Comparison of ENCODE assay signal across 29 cellular contexts in genomic region chr9:138076650-138077009, GRCh38.
"Had no signal": no experiment of that assay in that cellular context is flagged by ENCODE, and none has a peak within 500 bp of the region (broad histone marks: within the 10 kb centered on the region; RNA-seq: fewer than 3 reads in every experiment).

No MANE protein-coding gene starts in this region.

- H3K9me3 Mint-ChIP-seq: activated CD4-positive, alpha-beta memory T cell treated with anti-CD3 and anti-CD28 coated beads for 36 hours; activated CD4-positive, alpha-beta T cell treated with anti-CD3 and anti-CD28 coated beads, Interleukin-2, amount 10 ng/mL, durations not matched to agents 7 days and 5 days; activated naive CD4-positive, alpha-beta T cell treated with anti-CD3 and anti-CD28 coated beads, Interleukin-2, amount 50 U/mL, for 24 hours; activated naive CD8-positive, alpha-beta T cell treated with anti-CD3 and anti-CD28 coated beads, Interleukin-2, amount 50 U/mL, for 24 hours; activated T-cell treated with anti-CD3 and anti-CD28 coated beads, Interleukin-2, amount 50 U/mL, for 72 hours; activated T-helper 2 cell treated with anti-CD3 and anti-CD28 coated beads, Interferon-gamma antibody, Interleukin-2, Interleukin-4, amounts not matched to agents 10 μg/mL and 5 μg/mL and 100 μg/mL, durations not matched to agents 14 hours and 24 hours and 36 hours; brain; T-helper 1 cell treated with Interleukin-12 subunit alpha and Interleukin-12 subunit beta and Interleukin-4 antibody, amounts not matched to agents 30 μg/mL and 1 μg/mL, for 36 hours had no signal

- H3K9me3 ChIP-seq: SJCRH30 had no signal

- ATAC-seq: activated naive CD8-positive, alpha-beta T cell treated with anti-CD3 and anti-CD28 coated beads, Interleukin-2, amount 50 U/mL, for 24 hours; activated T-cell treated with anti-CD3 and anti-CD28 coated beads, Interleukin-2, amount 50 U/mL, for 72 hours; Panc1 had no signal

- H3K4me1 Mint-ChIP-seq: activated CD4-positive, alpha-beta T cell treated with anti-CD3 and anti-CD28 coated beads, Interleukin-2, amount 10 ng/mL, durations not matched to agents 7 days and 5 days; activated naive CD4-positive, alpha-beta T cell treated with anti-CD3 and anti-CD28 coated beads, Interleukin-2, amount 50 U/mL, for 24 hours; activated naive CD8-positive, alpha-beta T cell treated with anti-CD3 and anti-CD28 coated beads, Interleukin-2, amount 50 U/mL, for 24 hours; brain had no signal

- H3K36me3 Mint-ChIP-seq: activated CD4-positive, alpha-beta memory T cell treated with anti-CD3 and anti-CD28 coated beads for 36 hours; activated naive CD4-positive, alpha-beta T cell treated with anti-CD3 and anti-CD28 coated beads, Interleukin-2, amount 50 U/mL, for 24 hours had no signal

- H3K4me1 ChIP-seq: SJCRH30 had no signal

- H3K36me3 ChIP-seq: SJCRH30 had no signal

- H3K27ac Mint-ChIP-seq: activated CD4-positive, alpha-beta memory T cell treated with anti-CD3 and anti-CD28 coated beads for 36 hours; activated CD4-positive, alpha-beta T cell treated with anti-CD3 and anti-CD28 coated beads, Interleukin-2, amount 10 ng/mL, durations not matched to agents 7 days and 5 days; activated naive CD4-positive, alpha-beta T cell treated with anti-CD3 and anti-CD28 coated beads, Interleukin-2, amount 50 U/mL, for 24 hours; activated naive CD8-positive, alpha-beta T cell treated with anti-CD3 and anti-CD28 coated beads, Interleukin-2, amount 50 U/mL, for 24 hours; activated T-cell treated with anti-CD3 and anti-CD28 coated beads, Interleukin-2, amount 50 U/mL, for 72 hours; activated T-helper 2 cell treated with anti-CD3 and anti-CD28 coated beads, Interferon-gamma antibody, Interleukin-2, Interleukin-4, amounts not matched to agents 10 μg/mL and 5 μg/mL and 100 μg/mL, durations not matched to agents 14 hours and 24 hours and 36 hours; brain; T-helper 1 cell treated with Interleukin-12 subunit alpha and Interleukin-12 subunit beta and Interleukin-4 antibody, amounts not matched to agents 30 μg/mL and 1 μg/mL, for 36 hours had no signal

- FAIRE-seq: astrocyte had no signal

- DNase-seq: activated CD4-positive, alpha-beta memory T cell treated with anti-CD3 and anti-CD28 coated beads for 36 hours; activated CD4-positive, alpha-beta T cell treated with anti-CD3 and anti-CD28 coated beads, Interleukin-2, amount 10 ng/mL, durations not matched to agents 7 days and 5 days; activated CD4-positive, CD25-positive, alpha-beta regulatory T cell; activated CD8-positive, alpha-beta memory T cell treated with anti-CD3 and anti-CD28 coated beads for 24 hours; activated naive CD4-positive, alpha-beta T cell; activated naive CD8-positive, alpha-beta T cell treated with anti-CD3 and anti-CD28 coated beads, Interleukin-2, amount 50 U/mL, for 24 hours; activated T-cell treated with anti-CD3 and anti-CD28 coated beads, Interleukin-2, amount 50 U/mL, for 72 hours; amniotic stem cell; MM.1S; NCI-H1105; NCI-H1436; NCI-H1694 treated with DMSO at 0.1 percent for 48 hours; NCI-H2029 treated with DMSO at 0.1 percent for 48 hours; NCI-H345; NCI-H510A; NCI-H526 treated with DMSO at 0.1 percent for 48 hours; NCI-H82; NK-92 treated with Interleukin-12 subunit alpha and Interleukin-12 subunit beta, amount 100 ng/mL, for 24 hours; OCI-M1; Right ventricle myocardium superior; RPMI8226; SJCRH30 had no signal

- H3K27ac ChIP-seq: SJCRH30, VCaP had no signal

- H3K4me3 ChIP-seq: SJCRH30 had no signal

- H3K4me3 Mint-ChIP-seq: activated CD4-positive, alpha-beta memory T cell treated with anti-CD3 and anti-CD28 coated beads for 36 hours; activated CD4-positive, alpha-beta T cell treated with anti-CD3 and anti-CD28 coated beads, Interleukin-2, amount 10 ng/mL, durations not matched to agents 7 days and 5 days; activated naive CD4-positive, alpha-beta T cell treated with anti-CD3 and anti-CD28 coated beads, Interleukin-2, amount 50 U/mL, for 24 hours; activated naive CD8-positive, alpha-beta T cell treated with anti-CD3 and anti-CD28 coated beads, Interleukin-2, amount 50 U/mL, for 24 hours; activated T-cell treated with anti-CD3 and anti-CD28 coated beads, Interleukin-2, amount 50 U/mL, for 72 hours; brain; T-helper 1 cell treated with Interleukin-12 subunit alpha and Interleukin-12 subunit beta and Interleukin-4 antibody, amounts not matched to agents 30 μg/mL and 1 μg/mL, for 36 hours had no signal
